ENCODE assay signal across 25 cellular contexts in the genomic region with DNA sequence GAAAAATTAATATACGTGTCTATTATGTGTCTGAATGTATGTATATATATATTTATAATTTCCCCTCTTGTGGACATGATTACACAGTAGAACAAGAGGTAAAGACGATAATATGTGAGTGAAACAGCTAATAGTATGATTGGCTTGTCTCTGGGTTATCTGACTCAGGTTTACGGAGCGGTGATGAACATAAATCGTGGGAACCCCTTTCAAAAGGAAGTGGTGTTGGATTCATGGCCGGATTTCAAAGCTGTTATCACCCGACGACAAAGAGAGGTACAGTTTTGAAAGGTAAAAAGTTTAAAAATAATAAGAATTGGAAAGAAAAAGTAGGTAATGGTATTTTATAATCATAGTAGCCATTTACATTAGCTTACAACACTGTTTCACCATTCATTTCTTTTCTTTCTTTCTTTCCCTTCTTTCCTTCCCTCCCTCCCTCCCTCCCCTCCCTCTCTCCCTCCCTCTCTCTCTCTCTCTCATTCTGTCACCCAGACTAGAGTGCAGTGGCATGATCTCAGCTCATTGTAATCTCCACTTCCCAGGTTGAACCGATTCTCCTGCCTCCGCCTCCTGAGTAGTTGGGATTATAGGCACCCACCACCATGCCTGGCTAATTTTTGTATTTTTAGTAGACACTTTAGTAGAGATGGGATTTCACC. TPM values are rescaled to one million over a fixed set of nuclear protein-coding genes. Genes with fewer than 3 reads are reported as not detected.
"Had no signal": no experiment of that assay in that cellular context is flagged by ENCODE, and none has a peak within 500 bp of the region (broad histone marks: within the 10 kb centered on the region; RNA-seq: fewer than 3 reads in every experiment).

No MANE protein-coding gene starts in this region.

- H3K36me3 Mint-ChIP-seq: naive thymus-derived CD8-positive, alpha-beta T cell had no signal

- H3K36me3 ChIP-seq: colonic mucosa, gastrocnemius medialis, heart right ventricle, neutrophil, sigmoid colon, stomach, thoracic aorta, transverse colon had no signal

- H3K4me3 ChIP-seq: colonic mucosa, gastrocnemius medialis, heart right ventricle, mucosa of descending colon, sigmoid colon, skin epidermis, stomach, thoracic aorta, transverse colon had no signal

- ATAC-seq: esophagus mucosa; gastrocnemius medialis; heart right ventricle; left lobe of liver; mucosa of descending colon; naive thymus-derived CD8-positive, alpha-beta T cell had no signal

- H3K27ac ChIP-seq: colonic mucosa, gastrocnemius medialis, heart right ventricle, neutrophil, sigmoid colon, skin epidermis, stomach, thoracic aorta, transverse colon had no signal

- H3K27ac Mint-ChIP-seq: naive thymus-derived CD8-positive, alpha-beta T cell had no signal

- H3K9me3 ChIP-seq: colonic mucosa, gastrocnemius medialis, heart right ventricle, mucosa of descending colon, neutrophil, sigmoid colon, stomach, thoracic aorta, transverse colon had no signal

- H3K4me1 ChIP-seq: colonic mucosa, gastrocnemius medialis, heart right ventricle, sigmoid colon, stomach, transverse colon had no signal

- H3K9me3 Mint-ChIP-seq: naive thymus-derived CD8-positive, alpha-beta T cell had no signal

- DNase-seq: colonic mucosa; effector CD8-positive, alpha-beta T cell; gastrocnemius medialis; heart right ventricle; islet precursor cell; mucosa of descending colon; naive thymus-derived CD8-positive, alpha-beta T cell; sigmoid colon; stimulated activated CD4-positive, alpha-beta T cell treated with anti-CD3 and anti-CD28 coated beads, Interleukin-2, amount 100 ng/mL, for 24 hours; stimulated activated naive CD4-positive, alpha-beta T cell; stomach; substantia nigra; transverse colon had no signal

- H3K27me3 ChIP-seq: colonic mucosa, gastrocnemius medialis, sigmoid colon, stomach, transverse colon had no signal

- H3K4me3 Mint-ChIP-seq: naive thymus-derived CD8-positive, alpha-beta T cell had no signal

- H3K4me1 Mint-ChIP-seq: naive thymus-derived CD8-positive, alpha-beta T cell had no signal

RNA-seq across cellular contexts. Expression of a gene that starts 15.9 kb away (rescaled TPM):
- total RNA-seq: dermis microvascular lymphatic vessel endothelial cell; esophagus mucosa; fibroblast of lung; gastrocnemius medialis; heart right ventricle; left lobe of liver; lower leg skin; mammary epithelial cell; mucosa of descending colon; naive thymus-derived CD8-positive, alpha-beta T cell; osteoblast; pulmonary artery endothelial cell; sigmoid colon; stomach; thoracic aorta; transverse colon; ureter had no signal

RNA-seq across cellular contexts. Expression of a gene that starts 34.9 kb away (rescaled TPM):
- total RNA-seq: naive thymus-derived CD8-positive, alpha-beta T cell; osteoblast had no signal
